Comparison of ENCODE assay signal across 10 cellular contexts in the genomic region with DNA sequence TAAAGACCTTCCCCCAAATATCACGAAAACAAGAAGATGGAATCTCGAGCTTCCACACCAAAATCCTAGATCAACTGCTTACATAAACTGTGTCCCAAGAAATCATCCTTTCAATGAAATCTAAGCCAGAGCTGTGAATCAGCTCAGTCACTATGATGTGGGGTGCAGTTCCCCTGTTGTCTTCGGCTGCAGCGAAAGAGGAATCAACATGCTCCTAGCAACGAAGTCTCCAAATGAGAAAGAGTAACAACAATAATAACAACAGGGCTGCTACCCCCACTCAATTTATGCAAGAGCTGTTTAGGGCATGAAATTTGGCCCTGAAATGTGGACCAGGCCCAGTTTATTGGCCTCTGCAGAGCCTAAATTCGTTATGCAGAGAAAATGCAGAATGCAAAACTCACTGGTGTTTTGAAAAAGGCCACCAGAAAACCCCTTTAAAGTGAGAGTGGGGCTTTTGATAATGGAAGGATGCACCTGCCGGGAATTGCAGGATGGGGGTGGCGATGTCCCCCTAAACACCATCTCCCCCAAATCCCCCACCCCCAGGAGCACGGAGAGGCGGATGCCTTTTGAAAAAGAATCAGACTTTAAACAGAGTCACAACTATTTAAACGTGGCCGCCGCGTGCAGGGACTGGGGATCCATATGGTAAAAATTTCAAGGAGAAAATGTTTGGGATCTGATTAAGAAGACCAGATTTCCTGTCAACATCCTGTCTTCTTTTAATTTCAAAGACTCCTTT. TPM values are rescaled to one million over a fixed set of nuclear protein-coding genes. Genes with fewer than 3 reads are reported as not detected.
DNase-seq lines count a peak whose midpoint lies in the region; ATAC-seq and TF ChIP-seq lines count a peak whose summit lies in the region.
"Had no signal": no experiment of that assay in that cellular context is flagged by ENCODE, and none has a peak within 500 bp of the region (broad histone marks: within the 10 kb centered on the region; RNA-seq: fewer than 3 reads in every experiment).

No MANE protein-coding gene starts in this region.

- H3K27ac Mint-ChIP-seq in CD8-positive, alpha-beta memory T cell = peak overlapping the region; percentile 85 to 100 (median 100)
- H3K27ac Mint-ChIP-seq in brain = no peak overlapping the region
- peak overlapping the region; percentile 88 to 100 (median 98) for H3K27ac Mint-ChIP-seq in naive thymus-derived CD8-positive, alpha-beta T cell

- peaks cover 71% of the 10 kb centered on the region for H3K4me1 ChIP-seq in CD8-positive, alpha-beta memory T cell (ENCODE audit: insufficient read depth, low read length)
- peaks cover 0 to 62% (median 45%) of the 10 kb centered on the region in 4 donors for H3K4me1 ChIP-seq in sigmoid colon

- POLR2A ChIA-PET in CD8-positive, alpha-beta memory T cell (lab: Charles Lee) = interaction anchor here (0.7 to 10.6 kb wide), 12 partner anchors 9 to 174 kb away, joined by 3 to 282 read pairs (median 6); no protein-coding TSS in a partner anchor
- POLR2A ChIA-PET in naive thymus-derived CD8-positive, alpha-beta T cell (lab: Charles Lee) = interaction anchor here (0.5 to 11.0 kb wide), 17 partner anchors 10 to 1559 kb away, joined by 3 to 290 read pairs (median 13); partner anchors contain the start of gene SYF2

- TF ChIP-seq CTCF in brain (conservative IDR thresholded peaks at IDR 0.05) (no peak), sigmoid colon (IDR thresholded peaks at IDR 0.05) (no peak), GM10266 (IDR thresholded peaks at IDR 0.05; ENCODE audit: control insufficient read depth, insufficient read depth, low read depth, missing control alignments) (no peak)

- CTCF ChIA-PET in CD8-positive, alpha-beta memory T cell (lab: Charles Lee) = interaction anchor here (0.8 to 18.1 kb wide), 14 partner anchors 8 to 279 kb away, joined by 3 to 234 read pairs (median 6); no protein-coding TSS in a partner anchor

- no peaks in the 10 kb centered on the region for H3K27me3 ChIP-seq in CD8-positive, alpha-beta memory T cell (ENCODE audit: insufficient read depth, low read length, poor library complexity, severe bottlenecking)
- peaks cover 62 to 95% (median 83%) of the 10 kb centered on the region in 3 donors for H3K27me3 ChIP-seq in sigmoid colon
- H3K27me3 ChIP-seq: ovary had no signal

- no peak for ATAC-seq in naive thymus-derived CD8-positive, alpha-beta T cell

- peaks cover 0 to 2% (median 0%) of the 10 kb centered on the region in 5 donors for H3K9me3 Mint-ChIP-seq in CD8-positive, alpha-beta memory T cell
- peaks cover 0 to 4% (median 0%) of the 10 kb centered on the region in 5 experiments for H3K9me3 Mint-ChIP-seq in brain
- H3K9me3 Mint-ChIP-seq in naive thymus-derived CD8-positive, alpha-beta T cell = no peaks in the 10 kb centered on the region

- H3K4me3 ChIP-seq in CD8-positive, alpha-beta memory T cell (ENCODE audit: low read length) = peak overlapping the region; percentile 77
- H3K4me3 ChIP-seq in sigmoid colon = peak overlapping the region in 1 of 4 donors; percentile 44
- H3K4me3 ChIP-seq: ovary had no signal

- H3K4me3 Mint-ChIP-seq in CD8-positive, alpha-beta memory T cell = peak overlapping the region; percentile 84 to 99 (median 97)
- peak overlapping the region in 3 of 5 experiments; percentile 20 to 67 (median 61) for H3K4me3 Mint-ChIP-seq in brain
- H3K4me3 Mint-ChIP-seq in naive thymus-derived CD8-positive, alpha-beta T cell = peak overlapping the region; percentile 89 to 99 (median 98)

- no peak for DNase-seq in CD8-positive, alpha-beta memory T cell
- DNase-seq in KBM-7 (peak; percentile 23), ACHN (no peak), sigmoid colon (no peak), GM10266 (ENCODE audit: extremely low spot score) (no peak)
- peak in 2 of 10 donors; percentile 29 to 40 for DNase-seq in naive thymus-derived CD8-positive, alpha-beta T cell
- DNase-seq in activated effector memory CD4-positive, alpha-beta T cell treated with anti-CD3 and anti-CD28 coated beads, Interleukin-2, amount 50 U/mL, for 16 hours = no peak
- DNase-seq: NCI-H2107, ovary had no signal

- H3K36me3 ChIP-seq in CD8-positive, alpha-beta memory T cell (ENCODE audit: insufficient read depth, low read length) = peaks cover 36% of the 10 kb centered on the region
- H3K36me3 ChIP-seq in sigmoid colon = no peaks in the 10 kb centered on the region
- H3K36me3 ChIP-seq: ovary had no signal

- H3K27me3 Mint-ChIP-seq in CD8-positive, alpha-beta memory T cell = peaks cover 0 to 14% of the 10 kb centered on the region in 2 donors
- peaks cover 92% of the 10 kb centered on the region for H3K27me3 Mint-ChIP-seq in brain
- no peaks in the 10 kb centered on the region for H3K27me3 Mint-ChIP-seq in naive thymus-derived CD8-positive, alpha-beta T cell

- H3K9me3 ChIP-seq in CD8-positive, alpha-beta memory T cell (ENCODE audit: low read length) = no peaks in the 10 kb centered on the region
- no peaks in the 10 kb centered on the region for H3K9me3 ChIP-seq in sigmoid colon
- H3K9me3 ChIP-seq: ovary had no signal

- 12 to 15% methylated on average over 14 of the region's 14 CpGs for WGBS in sigmoid colon, 2 donors

- peaks cover 42 to 69% (median 58%) of the 10 kb centered on the region in 3 donors for H3K4me1 Mint-ChIP-seq in CD8-positive, alpha-beta memory T cell
- peaks cover 10% of the 10 kb centered on the region for H3K4me1 Mint-ChIP-seq in brain
- H3K4me1 Mint-ChIP-seq in naive thymus-derived CD8-positive, alpha-beta T cell = peaks cover 33 to 71% (median 70%) of the 10 kb centered on the region in 4 donors

- H3K27ac ChIP-seq in CD8-positive, alpha-beta memory T cell (ENCODE audit: low read depth, low read length) = peak overlapping the region; percentile 89
- no peak overlapping the region for H3K27ac ChIP-seq in sigmoid colon
- H3K27ac ChIP-seq: ovary had no signal

- no peak for TF ChIP-seq POLR2A in sigmoid colon (IDR thresholded peaks at IDR 0.05)

- intact Hi-C loops in sigmoid colon (cut with DNase I) = no loop called here

- TF ChIP-seq EP300 in sigmoid colon (IDR thresholded peaks at IDR 0.05) = no peak

- in situ Hi-C loops in KBM-7 (cut with MboI; ENCODE audit: low pct_unique_long_range_greater_than_20kb, low sequenced_read_pairs) = no loop called here
- in situ Hi-C loops in ACHN (cut with HindIII; ENCODE audit: low pct_ligation_motif_present, low pct_unique_long_range_greater_than_20kb, low sequenced_read_pairs) = no loop called here

- H3K36me3 Mint-ChIP-seq in CD8-positive, alpha-beta memory T cell = peaks cover 22 to 63% (median 38%) of the 10 kb centered on the region in 3 donors
- no peaks in the 10 kb centered on the region for H3K36me3 Mint-ChIP-seq in brain
- H3K36me3 Mint-ChIP-seq in naive thymus-derived CD8-positive, alpha-beta T cell = peaks cover 4 to 45% (median 16%) of the 10 kb centered on the region in 3 donors

RNA-seq across cellular contexts. Expression of gene RUNX3, which starts 2.0 kb away (rescaled TPM):
- total RNA-seq in CD8-positive, alpha-beta memory T cell = 100 to 1,000 TPM; 218 to 241 TPM
- 107 TPM for polyA plus RNA-seq in CD8-positive, alpha-beta memory T cell
- polyA plus RNA-seq in brain (ENCODE audit: insufficient read depth, low read depth, low replicate concordance) = 1.4 TPM
- 10 to 100 TPM; 87.1 to 95.3 TPM for total RNA-seq in naive thymus-derived CD8-positive, alpha-beta T cell
- polyA plus RNA-seq in naive thymus-derived CD8-positive, alpha-beta T cell = 10 to 100 TPM; 22.0 to 64.0 (median 54.0) TPM
- total RNA-seq in sigmoid colon = 1 to 10 TPM in 1 of 4 donors, under 1 TPM in 2, not detected in 1; 0.36 to 1.2 (median 0.49) TPM
- polyA plus RNA-seq in sigmoid colon = 10 to 100 TPM in 1 of 3 donors, 1 to 10 TPM in 2; 1.2 to 18.0 (median 3.7) TPM

Comparison
In these comparisons a context has a peak if more than half of its experiments do, and no peak if none do; other contexts are left out.
1. H3K27ac Mint-ChIP-seq: peak in CD8-positive, alpha-beta memory T cell (8 of 8) and naive thymus-derived CD8-positive, alpha-beta T cell (10 of 10); none in brain (0 of 5).
2. Peak in every context shown above with its lines, with median percentiles within 50 percentile points of each other: H3K4me3 Mint-ChIP-seq.